Comparison of ENCODE assay signal across 8 cellular contexts in genomic region chr2:112542974-112543760, GRCh38. TPM values are rescaled to one million over a fixed set of nuclear protein-coding genes. Genes with fewer than 3 reads are reported as not detected.
DNase-seq lines count a peak whose midpoint lies in the region; ATAC-seq, FAIRE-seq and TF ChIP-seq lines count a peak whose summit lies in the region.

No MANE protein-coding gene starts in this region.

- intact Hi-C loops in lower leg skin (cut with DNase I; ENCODE audit: low total_unique reads): no loop called here

- no peak overlapping the region for H3K4me3 Mint-ChIP-seq in activated naive CD8-positive, alpha-beta T cell treated with anti-CD3 and anti-CD28 coated beads, Interleukin-2, amount 50 U/mL, for 24 hours
- no peak overlapping the region for H3K4me3 Mint-ChIP-seq in activated naive CD8-positive, alpha-beta T cell treated with anti-CD3 and anti-CD28 coated beads for 36 hours
- no peak overlapping the region for H3K4me3 Mint-ChIP-seq in effector memory CD8-positive, alpha-beta T cell

- no peak for TF ChIP-seq POLR2A in lower leg skin (IDR thresholded peaks at IDR 0.05)

- H3K4me1 Mint-ChIP-seq in activated naive CD8-positive, alpha-beta T cell treated with anti-CD3 and anti-CD28 coated beads, Interleukin-2, amount 50 U/mL, for 24 hours: peaks cover 29% of the 10 kb centered on the region
- H3K4me1 Mint-ChIP-seq in activated naive CD8-positive, alpha-beta T cell treated with anti-CD3 and anti-CD28 coated beads for 36 hours: peaks cover 15% of the 10 kb centered on the region
- peaks cover 7 to 15% of the 10 kb centered on the region in 2 donors for H3K4me1 Mint-ChIP-seq in effector memory CD8-positive, alpha-beta T cell (ENCODE audit: low read depth in 2 of 2)

- TF ChIP-seq CTCF in astrocyte of the cerebellum (IDR thresholded peaks at IDR 0.05; ENCODE audit: low read depth, low read length, missing control alignments) (peak; percentile 5), lower leg skin (IDR thresholded peaks at IDR 0.05) (no peak)

- H3K27ac Mint-ChIP-seq in activated naive CD8-positive, alpha-beta T cell treated with anti-CD3 and anti-CD28 coated beads, Interleukin-2, amount 50 U/mL, for 24 hours: no peak overlapping the region
- no peak overlapping the region for H3K27ac Mint-ChIP-seq in activated naive CD8-positive, alpha-beta T cell treated with anti-CD3 and anti-CD28 coated beads for 36 hours
- no peak overlapping the region for H3K27ac Mint-ChIP-seq in effector memory CD8-positive, alpha-beta T cell

- peak; percentile 27 for FAIRE-seq in urothelium cell line (lab: Jason Lieb, UNC)

- H3K27me3 Mint-ChIP-seq in activated naive CD8-positive, alpha-beta T cell treated with anti-CD3 and anti-CD28 coated beads, Interleukin-2, amount 50 U/mL, for 24 hours: peaks cover 2% of the 10 kb centered on the region
- H3K27me3 Mint-ChIP-seq in activated naive CD8-positive, alpha-beta T cell treated with anti-CD3 and anti-CD28 coated beads for 36 hours: no peaks in the 10 kb centered on the region
- no peaks in the 10 kb centered on the region for H3K27me3 Mint-ChIP-seq in effector memory CD8-positive, alpha-beta T cell

- peak overlapping the region; percentile 96 for H3K4me3 ChIP-seq in astrocyte of the cerebellum (ENCODE audit: low read depth, low read length)
- peak overlapping the region; percentile 68 for H3K4me3 ChIP-seq in lower leg skin (ENCODE audit: low read depth, poor library complexity, severe bottlenecking)

- H3K36me3 Mint-ChIP-seq in activated naive CD8-positive, alpha-beta T cell treated with anti-CD3 and anti-CD28 coated beads, Interleukin-2, amount 50 U/mL, for 24 hours (ENCODE audit: low read depth): peaks cover 17% of the 10 kb centered on the region
- peaks cover 14% of the 10 kb centered on the region for H3K36me3 Mint-ChIP-seq in activated naive CD8-positive, alpha-beta T cell treated with anti-CD3 and anti-CD28 coated beads for 36 hours
- peaks cover 13% of the 10 kb centered on the region for H3K36me3 Mint-ChIP-seq in effector memory CD8-positive, alpha-beta T cell (ENCODE audit: insufficient read depth)

- no peaks in the 10 kb centered on the region for H3K9me3 Mint-ChIP-seq in activated naive CD8-positive, alpha-beta T cell treated with anti-CD3 and anti-CD28 coated beads, Interleukin-2, amount 50 U/mL, for 24 hours
- no peaks in the 10 kb centered on the region for H3K9me3 Mint-ChIP-seq in activated naive CD8-positive, alpha-beta T cell treated with anti-CD3 and anti-CD28 coated beads for 36 hours
- H3K9me3 Mint-ChIP-seq in effector memory CD8-positive, alpha-beta T cell: no peaks in the 10 kb centered on the region

- peak; percentile 14 for DNase-seq in activated naive CD8-positive, alpha-beta T cell treated with anti-CD3 and anti-CD28 coated beads, Interleukin-2, amount 50 U/mL, for 24 hours
- no peak for DNase-seq in activated naive CD8-positive, alpha-beta T cell treated with anti-CD3 and anti-CD28 coated beads for 36 hours
- DNase-seq in LoVo (ENCODE audit: low spot score): peak; percentile 7
- DNase-seq in astrocyte of the cerebellum (ENCODE audit: low read depth): no peak
- no peak for DNase-seq in lower leg skin (ENCODE audit: low spot score in 2 of 2)
- peak; percentile 35 for DNase-seq in urothelium cell line (ENCODE audit: low spot score)
- DNase-seq in dedifferentiated amniotic fluid mesenchymal stem cell (ENCODE audit: extremely low spot score): no peak
- DNase-seq in effector memory CD8-positive, alpha-beta T cell: no peak

- 6 to 10% methylated on average over 20 of the region's 20 CpGs for WGBS in lower leg skin, 2 donors

- ATAC-seq in activated naive CD8-positive, alpha-beta T cell treated with anti-CD3 and anti-CD28 coated beads, Interleukin-2, amount 50 U/mL, for 24 hours: no peak
- ATAC-seq in effector memory CD8-positive, alpha-beta T cell (replicated peaks): no peak

- in situ Hi-C loops in astrocyte of the cerebellum (cut with HindIII; ENCODE audit: low sequenced_read_pairs): no loop called here

RNA-seq across cellular contexts. Expression of gene POLR1B, which starts 0.9 kb away (rescaled TPM):
- 10 to 100 TPM; 71.2 to 80.8 TPM for total RNA-seq in activated naive CD8-positive, alpha-beta T cell treated with anti-CD3 and anti-CD28 coated beads for 36 hours
- 10 to 100 TPM; 12.4 to 17.0 (median 16.1) TPM for total RNA-seq in lower leg skin

RNA-seq across cellular contexts. Expression of gene CHCHD5, which starts 41.2 kb away (rescaled TPM):
- 10 to 100 TPM; 34.9 to 40.5 TPM for total RNA-seq in activated naive CD8-positive, alpha-beta T cell treated with anti-CD3 and anti-CD28 coated beads for 36 hours
- 10 to 100 TPM; 12.4 to 26.8 (median 24.1) TPM for total RNA-seq in lower leg skin

Comparison
In these comparisons a context has a peak if more than half of its experiments do, and no peak if none do; other contexts are left out.
1. DNase-seq: peak in activated naive CD8-positive, alpha-beta T cell treated with anti-CD3 and anti-CD28 coated beads, Interleukin-2, amount 50 U/mL, for 24 hours (single experiment), LoVo (single experiment) and urothelium cell line (single experiment); none in activated naive CD8-positive, alpha-beta T cell treated with anti-CD3 and anti-CD28 coated beads for 36 hours (single experiment), astrocyte of the cerebellum (single experiment), lower leg skin (0 of 2), dedifferentiated amniotic fluid mesenchymal stem cell (single experiment) and effector memory CD8-positive, alpha-beta T cell (0 of 3).
2. RNA of gene POLR1B, which starts 0.9 kb away (total RNA-seq): 71.2 to 80.8 TPM in activated naive CD8-positive, alpha-beta T cell treated with anti-CD3 and anti-CD28 coated beads for 36 hours; 12.4 to 17.0 TPM in lower leg skin; every median in the first group is over 4 times any median in the second.